In the genomic region with DNA sequence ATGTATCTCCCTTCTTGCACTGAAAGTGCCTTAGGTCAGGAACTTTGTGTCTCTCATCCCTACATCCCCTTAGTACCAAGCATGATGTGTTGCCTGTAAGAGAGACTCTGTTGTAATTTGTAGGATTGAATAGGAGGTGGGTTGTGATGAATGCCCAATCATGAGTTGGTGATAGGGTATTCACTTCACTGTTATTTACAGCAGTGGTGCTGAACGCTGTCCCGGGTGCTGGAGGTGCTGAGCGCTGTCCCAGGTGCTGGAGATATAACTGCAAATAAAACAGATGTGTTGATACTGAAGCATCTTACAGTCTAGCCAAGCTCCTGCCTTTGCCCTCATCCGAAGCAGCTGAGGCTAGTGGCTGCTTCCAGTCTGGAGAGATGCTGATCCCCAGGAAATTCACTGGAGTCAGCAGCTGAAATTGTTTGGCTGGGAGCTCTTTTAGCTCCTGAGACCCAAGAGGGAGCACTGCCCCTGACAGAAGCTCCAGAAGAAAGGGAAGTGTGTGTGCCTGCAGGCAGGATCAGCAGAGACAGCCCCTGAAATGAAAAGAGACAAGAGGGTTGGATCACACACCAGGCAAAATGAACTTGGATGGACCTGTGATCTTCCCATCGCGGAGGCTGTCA, we compare ENCODE assay signal across 1 cellular context.
TF ChIP-seq lines count a peak whose summit lies in the region.

No MANE protein-coding gene starts in this region.

TF ChIP-seq in HepG2, 621 proteins besides CTCF, POLR2A, EP300 and RAD21 (continued from another document and continues in another):
- TF ChIP-seq, protein P1, sequence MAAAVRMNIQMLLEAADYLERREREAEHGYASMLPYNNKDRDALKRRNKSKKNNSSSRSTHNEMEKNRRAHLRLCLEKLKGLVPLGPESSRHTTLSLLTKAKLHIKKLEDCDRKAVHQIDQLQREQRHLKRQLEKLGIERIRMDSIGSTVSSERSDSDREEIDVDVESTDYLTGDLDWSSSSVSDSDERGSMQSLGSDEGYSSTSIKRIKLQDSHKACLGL (CRISPR knock-in tag; IDR thresholded peaks at IDR 0.05) = 0 out of 2 replicates have a peak, but pooled peaks have one; percentile 28
- TF ChIP-seq, protein P2, sequence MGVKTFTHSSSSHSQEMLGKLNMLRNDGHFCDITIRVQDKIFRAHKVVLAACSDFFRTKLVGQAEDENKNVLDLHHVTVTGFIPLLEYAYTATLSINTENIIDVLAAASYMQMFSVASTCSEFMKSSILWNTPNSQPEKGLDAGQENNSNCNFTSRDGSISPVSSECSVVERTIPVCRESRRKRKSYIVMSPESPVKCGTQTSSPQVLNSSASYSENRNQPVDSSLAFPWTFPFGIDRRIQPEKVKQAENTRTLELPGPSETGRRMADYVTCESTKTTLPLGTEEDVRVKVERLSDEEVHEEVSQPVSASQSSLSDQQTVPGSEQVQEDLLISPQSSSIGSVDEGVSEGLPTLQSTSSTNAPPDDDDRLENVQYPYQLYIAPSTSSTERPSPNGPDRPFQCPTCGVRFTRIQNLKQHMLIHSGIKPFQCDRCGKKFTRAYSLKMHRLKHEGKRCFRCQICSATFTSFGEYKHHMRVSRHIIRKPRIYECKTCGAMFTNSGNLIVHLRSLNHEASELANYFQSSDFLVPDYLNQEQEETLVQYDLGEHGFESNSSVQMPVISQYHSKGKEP (CRISPR knock-in tag; IDR thresholded peaks at IDR 0.05) = peak; percentile 95; the same call in 1 of the 2 replicates
- TF ChIP-seq ZNF138 (CRISPR knock-in tag; IDR thresholded peaks at IDR 0.05; ENCODE audit: low read depth) (peak; percentile 89), ZBTB1 (CRISPR knock-in tag; IDR thresholded peaks at IDR 0.05; ENCODE audit: borderline replicate concordance) (peak; percentile 95; the same call in 1 of the 2 replicates), HNRNPLL (IDR thresholded peaks at IDR 0.05; ENCODE audit: low read depth, low read length, poor library complexity, severe bottlenecking) (no peak), ZNF7 (CRISPR knock-in tag; IDR thresholded peaks at IDR 0.05) (peak; percentile 76), ZNF720 (CRISPR knock-in tag; IDR thresholded peaks at IDR 0.05) (peak; percentile 92; the same call in 1 of the 2 replicates), ZNF12 (CRISPR knock-in tag; IDR thresholded peaks at IDR 0.05) (peak; percentile 86), ATRX (CRISPR knock-in tag; IDR thresholded peaks at IDR 0.05; ENCODE audit: borderline replicate concordance) (no peak), ZNF839 (CRISPR knock-in tag; IDR thresholded peaks at IDR 0.05; ENCODE audit: borderline replicate concordance) (no peak), KLF9 (CRISPR knock-in tag; IDR thresholded peaks at IDR 0.05; ENCODE audit: low read depth) (no peak), ERF (CRISPR knock-in tag; IDR thresholded peaks at IDR 0.05) (peak; percentile 83), MTF1 (CRISPR knock-in tag; IDR thresholded peaks at IDR 0.05) (peak; percentile 84), RFXAP (CRISPR knock-in tag; IDR thresholded peaks at IDR 0.05; ENCODE audit: borderline replicate concordance) (peak; percentile 65; the same call in 1 of the 2 replicates), ZNF441 (CRISPR knock-in tag; IDR thresholded peaks at IDR 0.05; ENCODE audit: borderline replicate concordance) (peak; percentile 89; the same call in 1 of the 2 replicates), FOXP1 (IDR thresholded peaks at IDR 0.05) (no peak), FOXP1 (CRISPR knock-in tag; IDR thresholded peaks at IDR 0.05) (peak; percentile 21; the same call in 1 of the 2 replicates), NFKBIZ (CRISPR knock-in tag; IDR thresholded peaks at IDR 0.05) (0 out of 2 replicates have a peak, but pooled peaks have one; percentile 61), POGZ (CRISPR knock-in tag; IDR thresholded peaks at IDR 0.05) (no peak), ZFY (CRISPR knock-in tag; IDR thresholded peaks at IDR 0.05) (peak; percentile 33; the same call in 1 of the 2 replicates), SIN3B (IDR thresholded peaks at IDR 0.05; ENCODE audit: low read length) (no peak), ZNF816 (CRISPR knock-in tag; IDR thresholded peaks at IDR 0.05; ENCODE audit: borderline replicate concordance) (0 out of 2 replicates have a peak, but pooled peaks have one; percentile 50), ETV6 (CRISPR knock-in tag; conservative IDR thresholded peaks at IDR 0.05) (peak; percentile 95), STAT5B (CRISPR knock-in tag; IDR thresholded peaks at IDR 0.05) (peak; percentile 95), EHMT2 (IDR thresholded peaks at IDR 0.05; ENCODE audit: borderline replicate concordance, low read depth, low read length) (peak; percentile 93), CHD2 (IDR thresholded peaks at IDR 0.05; ENCODE audit: low read depth, low read length) (no peak), ZNF605 (CRISPR knock-in tag; IDR thresholded peaks at IDR 0.05) (peak; percentile 72), GATAD1 (CRISPR knock-in tag; IDR thresholded peaks at IDR 0.05) (peak; percentile 54; the same call in 1 of the 2 replicates), DNMT3B (CRISPR knock-in tag; conservative IDR thresholded peaks at IDR 0.05) (no peak), RFX3 (CRISPR knock-in tag; IDR thresholded peaks at IDR 0.05) (0 out of 2 replicates have a peak, but pooled peaks have one; percentile 34), ZNF230 (CRISPR knock-in tag; IDR thresholded peaks at IDR 0.05) (peak; percentile 62; the same call in 1 of the 2 replicates)
- TF ChIP-seq, protein P3, sequence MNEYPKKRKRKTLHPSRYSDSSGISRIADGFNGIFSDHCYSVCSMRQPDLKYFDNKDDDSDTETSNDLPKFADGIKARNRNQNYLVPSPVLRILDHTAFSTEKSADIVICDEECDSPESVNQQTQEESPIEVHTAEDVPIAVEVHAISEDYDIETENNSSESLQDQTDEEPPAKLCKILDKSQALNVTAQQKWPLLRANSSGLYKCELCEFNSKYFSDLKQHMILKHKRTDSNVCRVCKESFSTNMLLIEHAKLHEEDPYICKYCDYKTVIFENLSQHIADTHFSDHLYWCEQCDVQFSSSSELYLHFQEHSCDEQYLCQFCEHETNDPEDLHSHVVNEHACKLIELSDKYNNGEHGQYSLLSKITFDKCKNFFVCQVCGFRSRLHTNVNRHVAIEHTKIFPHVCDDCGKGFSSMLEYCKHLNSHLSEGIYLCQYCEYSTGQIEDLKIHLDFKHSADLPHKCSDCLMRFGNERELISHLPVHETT (CRISPR knock-in tag; conservative IDR thresholded peaks at IDR 0.05) = peak; percentile 84
- TF ChIP-seq, protein P4, sequence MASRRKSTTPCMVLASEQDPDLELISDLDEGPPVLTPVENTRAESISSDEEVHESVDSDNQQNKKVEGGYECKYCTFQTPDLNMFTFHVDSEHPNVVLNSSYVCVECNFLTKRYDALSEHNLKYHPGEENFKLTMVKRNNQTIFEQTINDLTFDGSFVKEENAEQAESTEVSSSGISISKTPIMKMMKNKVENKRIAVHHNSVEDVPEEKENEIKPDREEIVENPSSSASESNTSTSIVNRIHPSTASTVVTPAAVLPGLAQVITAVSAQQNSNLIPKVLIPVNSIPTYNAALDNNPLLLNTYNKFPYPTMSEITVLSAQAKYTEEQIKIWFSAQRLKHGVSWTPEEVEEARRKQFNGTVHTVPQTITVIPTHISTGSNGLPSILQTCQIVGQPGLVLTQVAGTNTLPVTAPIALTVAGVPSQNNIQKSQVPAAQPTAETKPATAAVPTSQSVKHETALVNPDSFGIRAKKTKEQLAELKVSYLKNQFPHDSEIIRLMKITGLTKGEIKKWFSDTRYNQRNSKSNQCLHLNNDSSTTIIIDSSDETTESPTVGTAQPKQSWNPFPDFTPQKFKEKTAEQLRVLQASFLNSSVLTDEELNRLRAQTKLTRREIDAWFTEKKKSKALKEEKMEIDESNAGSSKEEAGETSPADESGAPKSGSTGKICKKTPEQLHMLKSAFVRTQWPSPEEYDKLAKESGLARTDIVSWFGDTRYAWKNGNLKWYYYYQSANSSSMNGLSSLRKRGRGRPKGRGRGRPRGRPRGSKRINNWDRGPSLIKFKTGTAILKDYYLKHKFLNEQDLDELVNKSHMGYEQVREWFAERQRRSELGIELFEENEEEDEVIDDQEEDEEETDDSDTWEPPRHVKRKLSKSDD (CRISPR knock-in tag; IDR thresholded peaks at IDR 0.05; ENCODE audit: low read depth) = peak; percentile 33; the same call in 1 of the 2 replicates
- TF ChIP-seq, protein P5, sequence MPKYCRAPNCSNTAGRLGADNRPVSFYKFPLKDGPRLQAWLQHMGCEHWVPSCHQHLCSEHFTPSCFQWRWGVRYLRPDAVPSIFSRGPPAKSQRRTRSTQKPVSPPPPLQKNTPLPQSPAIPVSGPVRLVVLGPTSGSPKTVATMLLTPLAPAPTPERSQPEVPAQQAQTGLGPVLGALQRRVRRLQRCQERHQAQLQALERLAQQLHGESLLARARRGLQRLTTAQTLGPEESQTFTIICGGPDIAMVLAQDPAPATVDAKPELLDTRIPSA (CRISPR knock-in tag; IDR thresholded peaks at IDR 0.05; ENCODE audit: borderline replicate concordance) = no peak
- TF ChIP-seq, protein P6, sequence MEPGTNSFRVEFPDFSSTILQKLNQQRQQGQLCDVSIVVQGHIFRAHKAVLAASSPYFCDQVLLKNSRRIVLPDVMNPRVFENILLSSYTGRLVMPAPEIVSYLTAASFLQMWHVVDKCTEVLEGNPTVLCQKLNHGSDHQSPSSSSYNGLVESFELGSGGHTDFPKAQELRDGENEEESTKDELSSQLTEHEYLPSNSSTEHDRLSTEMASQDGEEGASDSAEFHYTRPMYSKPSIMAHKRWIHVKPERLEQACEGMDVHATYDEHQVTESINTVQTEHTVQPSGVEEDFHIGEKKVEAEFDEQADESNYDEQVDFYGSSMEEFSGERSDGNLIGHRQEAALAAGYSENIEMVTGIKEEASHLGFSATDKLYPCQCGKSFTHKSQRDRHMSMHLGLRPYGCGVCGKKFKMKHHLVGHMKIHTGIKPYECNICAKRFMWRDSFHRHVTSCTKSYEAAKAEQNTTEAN (CRISPR knock-in tag; conservative IDR thresholded peaks at IDR 0.05) = peak; percentile 80
- TF ChIP-seq, protein P7, sequence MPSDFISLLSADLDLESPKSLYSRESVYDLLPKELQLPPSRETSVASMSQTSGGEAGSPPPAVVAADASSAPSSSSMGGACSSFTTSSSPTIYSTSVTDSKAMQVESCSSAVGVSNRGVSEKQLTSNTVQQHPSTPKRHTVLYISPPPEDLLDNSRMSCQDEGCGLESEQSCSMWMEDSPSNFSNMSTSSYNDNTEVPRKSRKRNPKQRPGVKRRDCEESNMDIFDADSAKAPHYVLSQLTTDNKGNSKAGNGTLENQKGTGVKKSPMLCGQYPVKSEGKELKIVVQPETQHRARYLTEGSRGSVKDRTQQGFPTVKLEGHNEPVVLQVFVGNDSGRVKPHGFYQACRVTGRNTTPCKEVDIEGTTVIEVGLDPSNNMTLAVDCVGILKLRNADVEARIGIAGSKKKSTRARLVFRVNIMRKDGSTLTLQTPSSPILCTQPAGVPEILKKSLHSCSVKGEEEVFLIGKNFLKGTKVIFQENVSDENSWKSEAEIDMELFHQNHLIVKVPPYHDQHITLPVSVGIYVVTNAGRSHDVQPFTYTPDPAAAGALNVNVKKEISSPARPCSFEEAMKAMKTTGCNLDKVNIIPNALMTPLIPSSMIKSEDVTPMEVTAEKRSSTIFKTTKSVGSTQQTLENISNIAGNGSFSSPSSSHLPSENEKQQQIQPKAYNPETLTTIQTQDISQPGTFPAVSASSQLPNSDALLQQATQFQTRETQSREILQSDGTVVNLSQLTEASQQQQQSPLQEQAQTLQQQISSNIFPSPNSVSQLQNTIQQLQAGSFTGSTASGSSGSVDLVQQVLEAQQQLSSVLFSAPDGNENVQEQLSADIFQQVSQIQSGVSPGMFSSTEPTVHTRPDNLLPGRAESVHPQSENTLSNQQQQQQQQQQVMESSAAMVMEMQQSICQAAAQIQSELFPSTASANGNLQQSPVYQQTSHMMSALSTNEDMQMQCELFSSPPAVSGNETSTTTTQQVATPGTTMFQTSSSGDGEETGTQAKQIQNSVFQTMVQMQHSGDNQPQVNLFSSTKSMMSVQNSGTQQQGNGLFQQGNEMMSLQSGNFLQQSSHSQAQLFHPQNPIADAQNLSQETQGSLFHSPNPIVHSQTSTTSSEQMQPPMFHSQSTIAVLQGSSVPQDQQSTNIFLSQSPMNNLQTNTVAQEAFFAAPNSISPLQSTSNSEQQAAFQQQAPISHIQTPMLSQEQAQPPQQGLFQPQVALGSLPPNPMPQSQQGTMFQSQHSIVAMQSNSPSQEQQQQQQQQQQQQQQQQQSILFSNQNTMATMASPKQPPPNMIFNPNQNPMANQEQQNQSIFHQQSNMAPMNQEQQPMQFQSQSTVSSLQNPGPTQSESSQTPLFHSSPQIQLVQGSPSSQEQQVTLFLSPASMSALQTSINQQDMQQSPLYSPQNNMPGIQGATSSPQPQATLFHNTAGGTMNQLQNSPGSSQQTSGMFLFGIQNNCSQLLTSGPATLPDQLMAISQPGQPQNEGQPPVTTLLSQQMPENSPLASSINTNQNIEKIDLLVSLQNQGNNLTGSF (CRISPR knock-in tag; IDR thresholded peaks at IDR 0.05) = peak; percentile 93; the same call in 1 of the 2 replicates
- TF ChIP-seq, protein P8, sequence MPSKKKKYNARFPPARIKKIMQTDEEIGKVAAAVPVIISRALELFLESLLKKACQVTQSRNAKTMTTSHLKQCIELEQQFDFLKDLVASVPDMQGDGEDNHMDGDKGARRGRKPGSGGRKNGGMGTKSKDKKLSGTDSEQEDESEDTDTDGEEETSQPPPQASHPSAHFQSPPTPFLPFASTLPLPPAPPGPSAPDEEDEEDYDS (CRISPR knock-in tag; IDR thresholded peaks at IDR 0.05) = 0 out of 2 replicates have a peak, but pooled peaks have one; percentile 25
- TF ChIP-seq, protein P9, sequence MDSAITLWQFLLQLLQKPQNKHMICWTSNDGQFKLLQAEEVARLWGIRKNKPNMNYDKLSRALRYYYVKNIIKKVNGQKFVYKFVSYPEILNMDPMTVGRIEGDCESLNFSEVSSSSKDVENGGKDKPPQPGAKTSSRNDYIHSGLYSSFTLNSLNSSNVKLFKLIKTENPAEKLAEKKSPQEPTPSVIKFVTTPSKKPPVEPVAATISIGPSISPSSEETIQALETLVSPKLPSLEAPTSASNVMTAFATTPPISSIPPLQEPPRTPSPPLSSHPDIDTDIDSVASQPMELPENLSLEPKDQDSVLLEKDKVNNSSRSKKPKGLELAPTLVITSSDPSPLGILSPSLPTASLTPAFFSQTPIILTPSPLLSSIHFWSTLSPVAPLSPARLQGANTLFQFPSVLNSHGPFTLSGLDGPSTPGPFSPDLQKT (CRISPR knock-in tag; IDR thresholded peaks at IDR 0.05; ENCODE audit: borderline replicate concordance) = peak; percentile 34; the same call in 1 of the 2 replicates
- TF ChIP-seq, protein P10, sequence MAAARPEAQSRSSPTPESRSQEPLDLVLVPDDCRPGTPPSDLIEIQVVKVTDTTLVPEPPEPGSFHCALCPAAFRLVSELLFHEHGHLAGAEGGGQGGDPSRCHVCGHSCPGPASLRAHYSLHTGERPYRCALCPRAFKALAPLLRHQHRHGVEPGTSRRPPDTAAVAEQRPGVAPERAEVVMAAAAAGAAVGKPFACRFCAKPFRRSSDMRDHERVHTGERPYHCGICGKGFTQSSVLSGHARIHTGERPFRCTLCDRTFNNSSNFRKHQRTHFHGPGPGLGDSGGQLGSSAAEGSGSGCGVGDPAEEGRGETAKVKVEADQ (CRISPR knock-in tag; IDR thresholded peaks at IDR 0.05; ENCODE audit: borderline replicate concordance) = no peak
- TF ChIP-seq, protein P11, sequence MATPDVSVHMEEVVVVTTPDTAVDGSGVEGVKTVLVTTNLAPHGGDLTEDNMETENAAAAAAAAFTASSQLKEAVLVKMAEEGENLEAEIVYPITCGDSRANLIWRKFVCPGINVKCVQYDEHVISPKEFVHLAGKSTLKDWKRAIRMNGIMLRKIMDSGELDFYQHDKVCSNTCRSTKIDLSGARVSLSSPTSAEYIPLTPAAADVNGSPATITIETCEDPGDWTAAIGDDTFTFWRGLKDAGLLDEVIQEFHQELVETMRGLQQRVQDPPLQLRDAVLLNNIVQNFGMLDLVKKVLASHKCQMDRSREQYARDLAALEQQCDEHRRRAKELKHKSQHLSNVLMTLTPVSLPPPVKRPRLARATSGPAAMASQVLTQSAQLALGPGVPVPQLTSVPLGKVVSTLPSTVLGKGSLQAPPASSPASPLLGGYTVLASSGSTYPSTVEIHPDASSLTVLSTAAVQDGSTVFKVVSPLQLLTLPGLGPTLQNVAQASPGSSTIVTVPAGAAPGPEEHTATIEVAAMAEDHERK (CRISPR knock-in tag; IDR thresholded peaks at IDR 0.05; ENCODE audit: low read depth) = no peak; the same call in 1 of the 2 replicates
